ENCODE assay signal across 8 cellular contexts in genomic region chr6:106444777-106445507, GRCh38.
DNase-seq lines count a peak whose midpoint lies in the region; ATAC-seq and TF ChIP-seq lines count a peak whose summit lies in the region.

No MANE protein-coding gene starts in this region.

- no peaks in the 10 kb centered on the region for H3K9me3 Mint-ChIP-seq in activated T-helper 1 cell treated with anti-CD3 and anti-CD28 coated beads, Interleukin-12 subunit alpha, Interleukin-12 subunit beta, Interleukin-2, Interleukin-4 antibody, amounts not matched to agents 30 ng/mL and 10 ng/mL and 1 ng/mL, durations not matched to agents 14 hours and 24 hours and 36 hours
- H3K9me3 Mint-ChIP-seq in glutamatergic neuron (ENCODE audit: unreplicated experiment) = no peaks in the 10 kb centered on the region

- H3K4me3 Mint-ChIP-seq in activated T-helper 1 cell treated with anti-CD3 and anti-CD28 coated beads, Interleukin-12 subunit alpha, Interleukin-12 subunit beta, Interleukin-2, Interleukin-4 antibody, amounts not matched to agents 30 ng/mL and 10 ng/mL and 1 ng/mL, durations not matched to agents 14 hours and 24 hours and 36 hours = no peak overlapping the region
- H3K4me3 Mint-ChIP-seq in glutamatergic neuron (ENCODE audit: unreplicated experiment) = no peak overlapping the region

- no peak overlapping the region for H3K27ac Mint-ChIP-seq in activated T-helper 1 cell treated with anti-CD3 and anti-CD28 coated beads, Interleukin-12 subunit alpha, Interleukin-12 subunit beta, Interleukin-2, Interleukin-4 antibody, amounts not matched to agents 30 ng/mL and 10 ng/mL and 1 ng/mL, durations not matched to agents 14 hours and 24 hours and 36 hours
- H3K27ac Mint-ChIP-seq in glutamatergic neuron (ENCODE audit: unreplicated experiment) = no peak overlapping the region

- intact Hi-C loops in activated T-helper 1 cell treated with anti-CD3 and anti-CD28 coated beads, Interleukin-12 subunit alpha, Interleukin-12 subunit beta, Interleukin-2, Interleukin-4 antibody, amounts not matched to agents 30 ng/mL and 10 ng/mL and 1 ng/mL, durations not matched to agents 14 hours and 24 hours and 36 hours (cut with micrococcal nuclease) = loop anchor here (1.0 to 10.0 kb wide), 9 partner anchors 68 to 1020 kb away; partner anchors contain the start of genes CRYBG1, QRSL1 and RTN4IP1

- DNase-seq in AML-193 (lab: John Stamatoyannopoulos, UW) (peak; percentile 92 to 93), GM10266 (ENCODE audit: extremely low spot score) (peak; percentile 70), NCI-H2196 (lab: John Stamatoyannopoulos, UW; ENCODE audit: unreplicated experiment) (peak; percentile 74), glutamatergic neuron (no peak), pulmonary artery endothelial cell (ENCODE audit: low read depth, low spot score) (peak; percentile 15), ureter (ENCODE audit: low spot score) (no peak)
- DNase-seq in activated T-helper 1 cell treated with anti-CD3 and anti-CD28 coated beads, Interleukin-12 subunit alpha, Interleukin-12 subunit beta, Interleukin-2, Interleukin-4 antibody, amounts not matched to agents 30 ng/mL and 10 ng/mL and 1 ng/mL, durations not matched to agents 14 hours and 24 hours and 36 hours (ENCODE audit: low spot score) = peak; percentile 16

- TF ChIP-seq CTCF in GM10266 (IDR thresholded peaks at IDR 0.05; ENCODE audit: control insufficient read depth, insufficient read depth, low read depth, missing control alignments) (peak; percentile 58), glutamatergic neuron (IDR thresholded peaks at IDR 0.05; ENCODE audit: partially characterized antibody, unreplicated experiment) (peak; percentile 87)

- peaks cover 20% of the 10 kb centered on the region for H3K4me1 Mint-ChIP-seq in activated T-helper 1 cell treated with anti-CD3 and anti-CD28 coated beads, Interleukin-12 subunit alpha, Interleukin-12 subunit beta, Interleukin-2, Interleukin-4 antibody, amounts not matched to agents 30 ng/mL and 10 ng/mL and 1 ng/mL, durations not matched to agents 14 hours and 24 hours and 36 hours (ENCODE audit: low read depth)
- H3K4me1 Mint-ChIP-seq in glutamatergic neuron (ENCODE audit: low read depth, unreplicated experiment) = peaks cover 19% of the 10 kb centered on the region

- peaks cover 20% of the 10 kb centered on the region for H3K27me3 Mint-ChIP-seq in activated T-helper 1 cell treated with anti-CD3 and anti-CD28 coated beads, Interleukin-12 subunit alpha, Interleukin-12 subunit beta, Interleukin-2, Interleukin-4 antibody, amounts not matched to agents 30 ng/mL and 10 ng/mL and 1 ng/mL, durations not matched to agents 14 hours and 24 hours and 36 hours (ENCODE audit: insufficient read depth)
- H3K27me3 Mint-ChIP-seq in glutamatergic neuron (ENCODE audit: unreplicated experiment) = no peaks in the 10 kb centered on the region

- ATAC-seq in HG02973 (IDR thresholded peaks at IDR 0.05; ENCODE audit: unreplicated experiment) = peak; percentile 47

- no peaks in the 10 kb centered on the region for H3K36me3 Mint-ChIP-seq in activated T-helper 1 cell treated with anti-CD3 and anti-CD28 coated beads, Interleukin-12 subunit alpha, Interleukin-12 subunit beta, Interleukin-2, Interleukin-4 antibody, amounts not matched to agents 30 ng/mL and 10 ng/mL and 1 ng/mL, durations not matched to agents 14 hours and 24 hours and 36 hours (ENCODE audit: low read depth)
- H3K36me3 Mint-ChIP-seq in glutamatergic neuron (ENCODE audit: unreplicated experiment) = no peaks in the 10 kb centered on the region

Comparison
In these comparisons a context has a peak if more than half of its experiments do, and no peak if none do; other contexts are left out.
1. DNase-seq: peak in AML-193 (2 of 2), GM10266 (single experiment), NCI-H2196 (single experiment), activated T-helper 1 cell treated with anti-CD3 and anti-CD28 coated beads, Interleukin-12 subunit alpha, Interleukin-12 subunit beta, Interleukin-2, Interleukin-4 antibody, amounts not matched to agents 30 ng/mL and 10 ng/mL and 1 ng/mL, durations not matched to agents 14 hours and 24 hours and 36 hours (single experiment) and pulmonary artery endothelial cell (single experiment); none in glutamatergic neuron (single experiment) and ureter (single experiment).